8 cellular contexts compared by ENCODE assay signal in genomic region chr15:69462030-69462492, GRCh38. TPM values are rescaled to one million over a fixed set of nuclear protein-coding genes. Genes with fewer than 3 reads are reported as not detected.
A peak's percentile ranks its signal among the peaks of the same experiment; 100 is the strongest.
DNase-seq lines count a peak whose midpoint lies in the region; ATAC-seq and TF ChIP-seq lines count a peak whose summit lies in the region.

No MANE protein-coding gene starts in this region.

- H3K9me3 ChIP-seq in colonic mucosa: no peaks in the 10 kb centered on the region
- no peaks in the 10 kb centered on the region for H3K9me3 ChIP-seq in mucosa of stomach (ENCODE audit: control insufficient read depth, low read length)

- H3K4me3 ChIP-seq in GM12865 (ENCODE audit: low read depth, low read length) (peak overlapping the region; percentile 77), LNCaP clone FGC (ENCODE audit: low read depth, low read length) (peak overlapping the region; percentile 55), colonic mucosa (peak overlapping the region; percentile 49), mucosa of stomach (ENCODE audit: low read length) (peak overlapping the region; percentile 75)

- H3K36me3 ChIP-seq in colonic mucosa (no peaks in the 10 kb centered on the region), mucosa of stomach (ENCODE audit: control insufficient read depth, insufficient read depth, low read length) (no peaks in the 10 kb centered on the region)

- H3K4me1 ChIP-seq in colonic mucosa (peaks cover 4% of the 10 kb centered on the region), mucosa of stomach (ENCODE audit: control insufficient read depth, insufficient read depth, low read length) (peaks cover 26% of the 10 kb centered on the region)

- no peak for TF ChIP-seq POLR2A in erythroblast (IDR thresholded peaks at IDR 0.05; ENCODE audit: low read length)

- no peak for ATAC-seq in GM21526 (IDR thresholded peaks at IDR 0.05; ENCODE audit: low FRiP score, unreplicated experiment)

- H3K9ac ChIP-seq in colonic mucosa (ENCODE audit: low read depth in 2 of 2, low read length in 2 of 2): peak overlapping the region; percentile 36 to 76
- H3K9ac ChIP-seq in mucosa of stomach (ENCODE audit: low read length): peak overlapping the region; percentile 88

- no peaks in the 10 kb centered on the region for H3K27me3 ChIP-seq in colonic mucosa
- H3K27me3 ChIP-seq in mucosa of stomach (ENCODE audit: control insufficient read depth, insufficient read depth, low read length): no peaks in the 10 kb centered on the region

- H3K27ac ChIP-seq in colonic mucosa: peak overlapping the region; percentile 74

- intact Hi-C loops in colonic mucosa (cut with DNase I): no loop called here

- TF ChIP-seq CTCF in GM12865 (IDR thresholded peaks at IDR 0.05; ENCODE audit: insufficient read depth, low read depth, low read length, missing control alignments) (no peak), LNCaP clone FGC (IDR thresholded peaks at IDR 0.05; ENCODE audit: control insufficient read depth, extremely low read depth, insufficient read depth) (no peak), colonic mucosa (IDR thresholded peaks at IDR 0.05) (no peak)

- DNase-seq in GM12865 (ENCODE audit: low read depth): no peak
- DNase-seq in LNCaP clone FGC (ENCODE audit: low read depth): no peak
- DNase-seq in colonic mucosa: peak; percentile 57
- DNase-seq in foreskin melanocyte: no peak
- no peak for DNase-seq in putamen (ENCODE audit: low spot score)
- DNase-seq in erythroblast (lab: John Stamatoyannopoulos, UW): no peak

RNA-seq across cellular contexts. Expression of gene RPLP1, which starts 9.4 kb away (rescaled TPM):
- 1,000 to 10,000 TPM; 1,531 to 1,739 TPM for total RNA-seq in colonic mucosa

RNA-seq across cellular contexts. Expression of gene KIF23, which starts 47.9 kb away (rescaled TPM):
- 10 to 100 TPM in 1 of 2 donors, 1 to 10 TPM in 1; 9.5 to 38.3 TPM for total RNA-seq in colonic mucosa
